Comparison of ENCODE assay signal across 13 cellular contexts in genomic region chr16:77289331-77289809, GRCh38.
DNase-seq lines count a peak whose midpoint lies in the region; ATAC-seq and TF ChIP-seq lines count a peak whose summit lies in the region.
"Had no signal": no experiment of that assay in that cellular context is flagged by ENCODE, and none has a peak within 500 bp of the region (broad histone marks: within the 10 kb centered on the region; RNA-seq: fewer than 3 reads in every experiment).

No MANE protein-coding gene starts in this region.

- DNase-seq in Calu3, result peak; percentile 55
- DNase-seq in MG63, result peak; percentile 8
- peak; percentile 67 for DNase-seq in choroid plexus epithelial cell (ENCODE audit: low read depth)
- DNase-seq in myocyte (ENCODE audit: low read depth), result peak; percentile 44
- no peak for DNase-seq in OCI-M1 (lab: John Stamatoyannopoulos, UW)
- DNase-seq in prostate gland (ENCODE audit: low spot score), result no peak
- DNase-seq in NK-92 treated with Interleukin-12 subunit alpha and Interleukin-12 subunit beta, amount 100 ng/mL, for 24 hours (lab: John Stamatoyannopoulos, UW), result no peak
- DNase-seq: adrenal gland, C1 segment of cervical spinal cord, H7, NCI-H526 treated with DMSO at 0.1 percent for 48 hours, nucleus accumbens had no signal

- H3K27me3 ChIP-seq in MG63, result no peaks in the 10 kb centered on the region
- H3K27me3 ChIP-seq in prostate gland (replicated peaks; ENCODE audit: insufficient read depth), result no peaks in the 10 kb centered on the region
- H3K27me3 ChIP-seq: adrenal gland had no signal

- no TSS peak for BruUV-seq in Calu3 (replicated peaks; lab: Mats Ljungman, UMichigan)

- ATAC-seq in GM21526 (IDR thresholded peaks at IDR 0.05; ENCODE audit: low FRiP score, unreplicated experiment), result no peak

- H3K36me3 ChIP-seq in MG63 (no peaks in the 10 kb centered on the region), prostate gland (no peaks in the 10 kb centered on the region)
- H3K36me3 ChIP-seq: adrenal gland had no signal

- H3K9me3 ChIP-seq in MG63 (no peaks in the 10 kb centered on the region), prostate gland (no peaks in the 10 kb centered on the region)
- H3K9me3 ChIP-seq: adrenal gland had no signal

- no peak overlapping the region for H3K4me3 Mint-ChIP-seq in Calu3 (ENCODE audit: low read depth, unreplicated experiment)

- no peaks in the 10 kb centered on the region for H3K9me3 Mint-ChIP-seq in Calu3 (ENCODE audit: low read depth, unreplicated experiment)

- CTCF ChIA-PET in Calu3 (lab: Charles Lee), result no interaction called here

- H3K27ac ChIP-seq in prostate gland, result no peak overlapping the region
- H3K27ac ChIP-seq: adrenal gland had no signal

- H3K4me3 ChIP-seq in MG63 (no peak overlapping the region), choroid plexus epithelial cell (ENCODE audit: low read depth, low read length) (no peak overlapping the region), prostate gland (no peak overlapping the region)
- H3K4me3 ChIP-seq: adrenal gland had no signal

- peaks cover 6% of the 10 kb centered on the region for H3K27me3 Mint-ChIP-seq in Calu3 (ENCODE audit: unreplicated experiment)

- TF ChIP-seq CTCF in Calu3 (IDR thresholded peaks at IDR 0.05; ENCODE audit: unreplicated experiment) (no peak), choroid plexus epithelial cell (conservative IDR thresholded peaks at IDR 0.05; ENCODE audit: low read depth, low read length) (no peak), prostate gland (IDR thresholded peaks at IDR 0.05) (no peak)

- intact Hi-C loops in Calu3 (cut with micrococcal nuclease; ENCODE audit: unreplicated experiment), result no loop called here
- intact Hi-C loops in prostate gland (cut with DNase I), result no loop called here

- no peak for TF ChIP-seq POLR2A in prostate gland (IDR thresholded peaks at IDR 0.05)

- peak overlapping the region; percentile 40 for H3K27ac Mint-ChIP-seq in Calu3 (ENCODE audit: unreplicated experiment)

- 68% methylated on average over 2 of the region's 2 CpGs for WGBS in prostate gland

- peaks cover 12% of the 10 kb centered on the region for H3K4me1 Mint-ChIP-seq in Calu3 (ENCODE audit: low read depth, unreplicated experiment)

- no peaks in the 10 kb centered on the region for H3K36me3 Mint-ChIP-seq in Calu3 (ENCODE audit: insufficient read depth, unreplicated experiment)

- H3K4me1 ChIP-seq in prostate gland (replicated peaks), result no peaks in the 10 kb centered on the region
- H3K4me1 ChIP-seq: adrenal gland had no signal

Comparison
In these comparisons a context has a peak if more than half of its experiments do, and no peak if none do; other contexts are left out.
1. DNase-seq: peak in Calu3 (single experiment), MG63 (single experiment), choroid plexus epithelial cell (single experiment) and myocyte (single experiment); none in OCI-M1 (single experiment), prostate gland (single experiment) and NK-92 treated with Interleukin-12 subunit alpha and Interleukin-12 subunit beta, amount 100 ng/mL, for 24 hours (single experiment).